ENCODE assay signal across 3 cellular contexts in genomic region chr2:23484163-23484740, GRCh38.
TF ChIP-seq lines count a peak whose summit lies in the region.

No MANE protein-coding gene starts in this region.

TF ChIP-seq in IMR-90, 13 proteins besides CTCF, POLR2A, EP300 and RAD21:
- no peak for TF ChIP-seq ELK1 (IDR thresholded peaks at IDR 0.05; ENCODE audit: borderline replicate concordance, low read depth, low read length)
- TF ChIP-seq FOS (IDR thresholded peaks at IDR 0.05; ENCODE audit: low read depth, low read length): no peak
- no peak for TF ChIP-seq MAZ (IDR thresholded peaks at IDR 0.05; ENCODE audit: borderline replicate concordance, low read depth, low read length)
- TF ChIP-seq SMC3 (IDR thresholded peaks at IDR 0.05; ENCODE audit: low read depth, low read length): no peak
- no peak for TF ChIP-seq USF2 (IDR thresholded peaks at IDR 0.05; ENCODE audit: low read depth, low read length)
- no peak for TF ChIP-seq BHLHE40 (IDR thresholded peaks at IDR 0.05; ENCODE audit: low read depth, low read length)

TF ChIP-seq in H1, 55 proteins besides CTCF, POLR2A, EP300 and RAD21:
- no peak for TF ChIP-seq JUN (IDR thresholded peaks at IDR 0.05; ENCODE audit: low read depth, low read length)
- no peak for TF ChIP-seq SUZ12 (IDR thresholded peaks at IDR 0.05; ENCODE audit: low read length)
- TF ChIP-seq ATF3 (IDR thresholded peaks at IDR 0.05; ENCODE audit: insufficient read depth, low read depth, low read length): no peak
- no peak for TF ChIP-seq HDAC6 (IDR thresholded peaks at IDR 0.05; ENCODE audit: low read depth, low read length)
- no peak for TF ChIP-seq BCL11A (IDR thresholded peaks at IDR 0.05; ENCODE audit: low read depth in 2 of 2, low read length in 2 of 2)
- TF ChIP-seq RBBP5 (IDR thresholded peaks at IDR 0.05; ENCODE audit: borderline replicate concordance, low read depth, low read length): no peak
- TF ChIP-seq NANOG (IDR thresholded peaks at IDR 0.05; ENCODE audit: insufficient read depth, low read depth, low read length, poor library complexity, severe bottlenecking): no peak
- TF ChIP-seq TBP (IDR thresholded peaks at IDR 0.05; ENCODE audit: low read depth, low read length): no peak
- no peak for TF ChIP-seq GTF2F1 (IDR thresholded peaks at IDR 0.05; ENCODE audit: borderline replicate concordance, low read depth, low read length)
- TF ChIP-seq MAFK (IDR thresholded peaks at IDR 0.05; ENCODE audit: low read depth, low read length): no peak
- TF ChIP-seq BRCA1 (IDR thresholded peaks at IDR 0.05; ENCODE audit: low read depth, low read length): no peak
- TF ChIP-seq CBX8 (IDR thresholded peaks at IDR 0.05; ENCODE audit: borderline replicate concordance, low read depth, low read length): no peak
- TF ChIP-seq POLR2AphosphoS5 (IDR thresholded peaks at IDR 0.05; ENCODE audit: low read depth, low read length): no peak
- TF ChIP-seq CHD2 (IDR thresholded peaks at IDR 0.05; ENCODE audit: low read length): no peak
- no peak for TF ChIP-seq JUND (IDR thresholded peaks at IDR 0.05; ENCODE audit: low read length)
- no peak for TF ChIP-seq GABPA (IDR thresholded peaks at IDR 0.05; ENCODE audit: borderline replicate concordance, insufficient read depth, low read length)
- TF ChIP-seq FOSL1 (IDR thresholded peaks at IDR 0.05; ENCODE audit: insufficient read depth, low read depth, low read length): no peak
- no peak for TF ChIP-seq TEAD4 (IDR thresholded peaks at IDR 0.05; ENCODE audit: low read depth, low read length)
TF ChIP-seq in H1: peak in this region for 0.

TF ChIP-seq in SK-N-SH treated with all-trans-retinoic acid at 6 μM for 48 hours, 23 proteins besides CTCF, POLR2A, EP300 and RAD21:
- no peak for TF ChIP-seq OSR1 (CRISPR knock-in tag; IDR thresholded peaks at IDR 0.05)
- no peak for TF ChIP-seq PPARA (CRISPR knock-in tag; IDR thresholded peaks at IDR 0.05; ENCODE audit: borderline replicate concordance)
- TF ChIP-seq ZFP30 (CRISPR knock-in tag; IDR thresholded peaks at IDR 0.05): no peak
- no peak for TF ChIP-seq ZNF8 (CRISPR knock-in tag; IDR thresholded peaks at IDR 0.05)
- TF ChIP-seq CSRNP3 (CRISPR knock-in tag; IDR thresholded peaks at IDR 0.05): no peak
- TF ChIP-seq TOX (CRISPR knock-in tag; IDR thresholded peaks at IDR 0.05; ENCODE audit: borderline replicate concordance): no peak
- TF ChIP-seq POU6F1 (CRISPR knock-in tag; IDR thresholded peaks at IDR 0.05; ENCODE audit: borderline replicate concordance, low read depth): no peak
- no peak for TF ChIP-seq ZNF565 (CRISPR knock-in tag; conservative IDR thresholded peaks at IDR 0.05; ENCODE audit: low read depth)
- no peak for TF ChIP-seq SNAI2 (CRISPR knock-in tag; IDR thresholded peaks at IDR 0.05)
TF ChIP-seq in SK-N-SH treated with all-trans-retinoic acid at 6 μM for 48 hours: peak in this region for 0.
